Comparison of ENCODE assay signal across 18 cellular contexts in genomic region chr14:45082420-45082819, GRCh38. TPM values are rescaled to one million over a fixed set of nuclear protein-coding genes. Genes with fewer than 3 reads are reported as not detected.
A peak's percentile ranks its signal among the peaks of the same experiment; 100 is the strongest.
DNase-seq lines count a peak whose midpoint lies in the region; ATAC-seq and TF ChIP-seq lines count a peak whose summit lies in the region.
"Had no signal": no experiment of that assay in that cellular context is flagged by ENCODE, and none has a peak within 500 bp of the region (broad histone marks: within the 10 kb centered on the region; RNA-seq: fewer than 3 reads in every experiment).

No MANE protein-coding gene starts in this region.

- no peak for TF ChIP-seq CTCF in 22Rv1 (IDR thresholded peaks at IDR 0.05)

- no peaks in the 10 kb centered on the region for H3K27me3 ChIP-seq in CD8-positive, alpha-beta memory T cell (ENCODE audit: insufficient read depth, low read length, poor library complexity, severe bottlenecking)
- H3K27me3 ChIP-seq: SJSA1 had no signal

- no peak overlapping the region for H3K4me3 ChIP-seq in CD8-positive, alpha-beta memory T cell (ENCODE audit: low read length)
- H3K4me3 ChIP-seq: SJSA1 had no signal

- CTCF ChIA-PET in CD8-positive, alpha-beta memory T cell (lab: Charles Lee), result interaction anchor here (1.0 kb wide), 1 partner anchor 186 kb away, joined by 3 read pairs; no protein-coding TSS in a partner anchor

- H3K4me3 Mint-ChIP-seq in CD8-positive, alpha-beta memory T cell, result peak overlapping the region in 5 of 7 donors; percentile 0 to 92 (median 40)
- H3K4me3 Mint-ChIP-seq in activated T-helper 2 cell treated with anti-CD3 and anti-CD28 coated beads, Interferon-gamma antibody, Interleukin-2, Interleukin-4, amounts not matched to agents 10 μg/mL and 5 μg/mL and 100 μg/mL, durations not matched to agents 14 hours and 24 hours and 36 hours (ENCODE audit: low read depth), result peak overlapping the region; percentile 1
- H3K4me3 Mint-ChIP-seq in naive B cell, result peak overlapping the region in 6 of 8 donors; percentile 1 to 97 (median 72)
- H3K4me3 Mint-ChIP-seq: activated CD4-positive, alpha-beta T cell treated with anti-CD3 and anti-CD28 coated beads, Interleukin-2, amount 10 ng/mL, durations not matched to agents 24 days and 14 days had no signal

- H3K36me3 Mint-ChIP-seq in CD8-positive, alpha-beta memory T cell, result peaks cover 0 to 16% (median 2%) of the 10 kb centered on the region in 3 donors
- peaks cover 25% of the 10 kb centered on the region for H3K36me3 Mint-ChIP-seq in activated T-helper 2 cell treated with anti-CD3 and anti-CD28 coated beads, Interferon-gamma antibody, Interleukin-2, Interleukin-4, amounts not matched to agents 10 μg/mL and 5 μg/mL and 100 μg/mL, durations not matched to agents 14 hours and 24 hours and 36 hours (ENCODE audit: low read depth)
- H3K36me3 Mint-ChIP-seq in naive B cell, result no peaks in the 10 kb centered on the region

- H3K36me3 ChIP-seq in CD8-positive, alpha-beta memory T cell (ENCODE audit: insufficient read depth, low read length), result no peaks in the 10 kb centered on the region

- ATAC-seq in naive B cell (ENCODE audit: low read depth in 2 of 2) (no peak), HG02938 (IDR thresholded peaks at IDR 0.05; ENCODE audit: unreplicated experiment) (no peak)

- peaks cover 0 to 5% of the 10 kb centered on the region in 2 donors for H3K27me3 Mint-ChIP-seq in CD8-positive, alpha-beta memory T cell
- no peaks in the 10 kb centered on the region for H3K27me3 Mint-ChIP-seq in activated T-helper 2 cell treated with anti-CD3 and anti-CD28 coated beads, Interferon-gamma antibody, Interleukin-2, Interleukin-4, amounts not matched to agents 10 μg/mL and 5 μg/mL and 100 μg/mL, durations not matched to agents 14 hours and 24 hours and 36 hours (ENCODE audit: low read depth)
- no peaks in the 10 kb centered on the region for H3K27me3 Mint-ChIP-seq in naive B cell

- H3K9me3 ChIP-seq in CD8-positive, alpha-beta memory T cell (ENCODE audit: low read length), result no peaks in the 10 kb centered on the region
- H3K9me3 ChIP-seq: SJSA1 had no signal

- peaks cover 33 to 38% (median 37%) of the 10 kb centered on the region in 3 donors for H3K4me1 Mint-ChIP-seq in CD8-positive, alpha-beta memory T cell
- H3K4me1 Mint-ChIP-seq in activated T-helper 2 cell treated with anti-CD3 and anti-CD28 coated beads, Interferon-gamma antibody, Interleukin-2, Interleukin-4, amounts not matched to agents 10 μg/mL and 5 μg/mL and 100 μg/mL, durations not matched to agents 14 hours and 24 hours and 36 hours (ENCODE audit: low read depth), result peaks cover 33% of the 10 kb centered on the region
- peaks cover 31 to 36% (median 33%) of the 10 kb centered on the region in 3 donors for H3K4me1 Mint-ChIP-seq in naive B cell

- no peak for DNase-seq in CD8-positive, alpha-beta memory T cell
- DNase-seq in activated T-helper 2 cell treated with anti-CD3 and anti-CD28 coated beads, Interferon-gamma antibody, Interleukin-2, Interleukin-4, amounts not matched to agents 10 μg/mL and 5 μg/mL and 100 μg/mL, durations not matched to agents 14 hours and 24 hours and 36 hours (ENCODE audit: low spot score), result no peak
- DNase-seq in naive B cell (no peak), AG08395 (ENCODE audit: low spot score) (no peak), COR-L47 (lab: John Stamatoyannopoulos, UW) (no peak), occipital lobe (lab: John Stamatoyannopoulos, UW) (no peak)
- DNase-seq: activated CD4-positive, alpha-beta T cell treated with anti-CD3 and anti-CD28 coated beads, Interleukin-2, amount 10 ng/mL, durations not matched to agents 24 days and 14 days; effector CD4-positive, alpha-beta T cell; mesendoderm; MV-4-11; NCI-H2029; NCI-H524 treated with DMSO at 0.1 percent for 48 hours; OCI-M1; stimulated activated CD4-positive, alpha-beta T cell treated with anti-CD3 and anti-CD28 coated beads, Interleukin-4, amount 100 ng/mL, for 1 hour; substantia nigra had no signal

- intact Hi-C loops in activated T-helper 2 cell treated with anti-CD3 and anti-CD28 coated beads, Interferon-gamma antibody, Interleukin-2, Interleukin-4, amounts not matched to agents 10 μg/mL and 5 μg/mL and 100 μg/mL, durations not matched to agents 14 hours and 24 hours and 36 hours (cut with micrococcal nuclease), result no loop called here

- H3K27ac Mint-ChIP-seq in CD8-positive, alpha-beta memory T cell, result peak overlapping the region in 3 of 8 donors; percentile 88 to 90 (median 88)
- H3K27ac Mint-ChIP-seq in activated T-helper 2 cell treated with anti-CD3 and anti-CD28 coated beads, Interferon-gamma antibody, Interleukin-2, Interleukin-4, amounts not matched to agents 10 μg/mL and 5 μg/mL and 100 μg/mL, durations not matched to agents 14 hours and 24 hours and 36 hours, result peak overlapping the region; percentile 34
- peak overlapping the region in 3 of 6 donors; percentile 29 to 96 (median 72) for H3K27ac Mint-ChIP-seq in naive B cell
- H3K27ac Mint-ChIP-seq: activated CD4-positive, alpha-beta T cell treated with anti-CD3 and anti-CD28 coated beads, Interleukin-2, amount 10 ng/mL, durations not matched to agents 24 days and 14 days had no signal

- H3K9me3 Mint-ChIP-seq in CD8-positive, alpha-beta memory T cell, result no peaks in the 10 kb centered on the region
- H3K9me3 Mint-ChIP-seq in activated T-helper 2 cell treated with anti-CD3 and anti-CD28 coated beads, Interferon-gamma antibody, Interleukin-2, Interleukin-4, amounts not matched to agents 10 μg/mL and 5 μg/mL and 100 μg/mL, durations not matched to agents 14 hours and 24 hours and 36 hours, result no peaks in the 10 kb centered on the region
- peaks cover 0 to 3% (median 0%) of the 10 kb centered on the region in 7 donors for H3K9me3 Mint-ChIP-seq in naive B cell
- H3K9me3 Mint-ChIP-seq: activated CD4-positive, alpha-beta T cell treated with anti-CD3 and anti-CD28 coated beads, Interleukin-2, amount 10 ng/mL, durations not matched to agents 24 days and 14 days had no signal

- POLR2A ChIA-PET in CD8-positive, alpha-beta memory T cell (lab: Charles Lee), result no interaction called here

- H3K4me1 ChIP-seq in CD8-positive, alpha-beta memory T cell (ENCODE audit: insufficient read depth, low read length), result peaks cover 30% of the 10 kb centered on the region

- peak overlapping the region; percentile 88 for H3K27ac ChIP-seq in 22Rv1
- H3K27ac ChIP-seq in CD8-positive, alpha-beta memory T cell (ENCODE audit: low read depth, low read length), result no peak overlapping the region
- H3K27ac ChIP-seq: SJSA1 had no signal

RNA-seq across cellular contexts. Expression of gene PRPF39, which starts 1.5 kb away (rescaled TPM):
- 10 to 100 TPM; 48.6 to 49.1 TPM for total RNA-seq in CD8-positive, alpha-beta memory T cell
- polyA plus RNA-seq in CD8-positive, alpha-beta memory T cell, result 9.0 TPM
- total RNA-seq in activated T-helper 2 cell treated with anti-CD3 and anti-CD28 coated beads, Interferon-gamma antibody, Interleukin-2, Interleukin-4, amounts not matched to agents 10 μg/mL and 5 μg/mL and 100 μg/mL, durations not matched to agents 14 hours and 24 hours and 36 hours, result 47.6 and 47.8 TPM in 2 replicates
- 10 to 100 TPM in 4 of 6 donors, 1 to 10 TPM in 2; 9.2 to 19.6 (median 13.1) TPM for polyA plus RNA-seq in naive B cell (ENCODE audit: low read depth in 6 of 6)
- 65.8 TPM for total RNA-seq in occipital lobe

RNA-seq across cellular contexts. Expression of gene FKBP3, which starts 51.9 kb away (rescaled TPM):
- 10 to 100 TPM; 66.4 to 69.0 TPM for total RNA-seq in CD8-positive, alpha-beta memory T cell
- polyA plus RNA-seq in CD8-positive, alpha-beta memory T cell, result 67.9 TPM
- 78.7 and 79.1 TPM in 2 replicates for total RNA-seq in activated T-helper 2 cell treated with anti-CD3 and anti-CD28 coated beads, Interferon-gamma antibody, Interleukin-2, Interleukin-4, amounts not matched to agents 10 μg/mL and 5 μg/mL and 100 μg/mL, durations not matched to agents 14 hours and 24 hours and 36 hours
- polyA plus RNA-seq in naive B cell (ENCODE audit: low read depth in 6 of 6), result 10 to 100 TPM; 48.4 to 99.8 (median 68.0) TPM
- 97.9 TPM for total RNA-seq in occipital lobe

RNA-seq across cellular contexts. Expression of gene FANCM, which starts 53.3 kb away (rescaled TPM):
- total RNA-seq in CD8-positive, alpha-beta memory T cell, result 10 to 100 TPM; 11.8 to 12.6 TPM
- 4.6 TPM for polyA plus RNA-seq in CD8-positive, alpha-beta memory T cell
- total RNA-seq in activated T-helper 2 cell treated with anti-CD3 and anti-CD28 coated beads, Interferon-gamma antibody, Interleukin-2, Interleukin-4, amounts not matched to agents 10 μg/mL and 5 μg/mL and 100 μg/mL, durations not matched to agents 14 hours and 24 hours and 36 hours, result 14.4 and 14.5 TPM in 2 replicates
- 1 to 10 TPM; 4.3 to 10.0 (median 8.3) TPM for polyA plus RNA-seq in naive B cell (ENCODE audit: low read depth in 6 of 6)
- 12.5 TPM for total RNA-seq in occipital lobe

Comparison
In these comparisons a context has a peak if more than half of its experiments do, and no peak if none do; other contexts are left out.
1. H3K4me3 Mint-ChIP-seq: peak in every context shown above with its lines; median percentile 72 in naive B cell; 40 in CD8-positive, alpha-beta memory T cell; 1 in activated T-helper 2 cell treated with anti-CD3 and anti-CD28 coated beads, Interferon-gamma antibody, Interleukin-2, Interleukin-4, amounts not matched to agents 10 μg/mL and 5 μg/mL and 100 μg/mL, durations not matched to agents 14 hours and 24 hours and 36 hours.